In genomic region chr4:94454405-94454804, GRCh38 we compare ENCODE assay signal across 11 cellular contexts. TPM values are rescaled to one million over a fixed set of nuclear protein-coding genes. Genes with fewer than 3 reads are reported as not detected.
DNase-seq lines count a peak whose midpoint lies in the region; ATAC-seq and TF ChIP-seq lines count a peak whose summit lies in the region.
"Had no signal": no experiment of that assay in that cellular context is flagged by ENCODE, and none has a peak within 500 bp of the region (broad histone marks: within the 10 kb centered on the region; RNA-seq: fewer than 3 reads in every experiment).

No MANE protein-coding gene starts in this region.

- DNase-seq in GM23248: peak; percentile 59
- DNase-seq in WTC11 (ENCODE audit: low spot score): no peak
- DNase-seq in fibroblast of pulmonary artery (ENCODE audit: low read depth): no peak
- DNase-seq in renal cortical epithelial cell (ENCODE audit: low read depth): peak; percentile 70
- no peak for DNase-seq in CD8-positive, alpha-beta T cell
- DNase-seq: MM.1S; stimulated activated CD8-positive, alpha-beta memory T cell treated with anti-CD3 and anti-CD28 coated beads, Interleukin-4, amount 100 ng/mL, for 48 hours had no signal

- H3F3A ChIP-seq in GM23248 (ENCODE audit: insufficient read depth): peaks cover 43% of the 10 kb centered on the region

- H3K4me2 ChIP-seq in GM23248 (ENCODE audit: unreplicated experiment): peak overlapping the region; percentile 98

- TF ChIP-seq CTCF in WTC11 (IDR thresholded peaks at IDR 0.05) (no peak), fibroblast of pulmonary artery (IDR thresholded peaks at IDR 0.05; ENCODE audit: low read length, missing control alignments) (no peak)
- no peak for TF ChIP-seq CTCF in CD8-positive, alpha-beta T cell (IDR thresholded peaks at IDR 0.05)

- POLR2A ChIA-PET in WTC11 (lab: Charles Lee): no interaction called here
- POLR2A ChIA-PET in CD8-positive, alpha-beta T cell (lab: Charles Lee): interaction anchor here (0.7 kb wide), 1 partner anchor 1393 kb away, joined by 3 read pairs; no protein-coding TSS in a partner anchor

- H3K36me3 ChIP-seq in GM23248 (ENCODE audit: low read depth): peaks cover 20% of the 10 kb centered on the region
- H3K36me3 ChIP-seq in CD8-positive, alpha-beta T cell (ENCODE audit: insufficient read depth, low read length): no peaks in the 10 kb centered on the region

- WGBS in GM23248 (ENCODE audit: low coverage in 1 of 2, low lambda C conversion rate in 2 of 2, missing lambda C conversion rate in 2 of 2), 2 experiments: 33% methylated on average over 2 of the region's 2 CpGs

- peaks cover 47% of the 10 kb centered on the region for H3K4me1 Mint-ChIP-seq in WTC11
- H3K4me1 Mint-ChIP-seq in CD8-positive, alpha-beta T cell (ENCODE audit: low read depth): peaks cover 34% of the 10 kb centered on the region

- no peaks in the 10 kb centered on the region for H3K9me3 Mint-ChIP-seq in WTC11
- no peaks in the 10 kb centered on the region for H3K9me3 Mint-ChIP-seq in CD8-positive, alpha-beta T cell

- peak overlapping the region; percentile 86 for H3K27ac ChIP-seq in GM23248
- no peak overlapping the region for H3K27ac ChIP-seq in CD8-positive, alpha-beta T cell (ENCODE audit: low read depth, low read length)
- H3K27ac ChIP-seq: neutrophil had no signal

- H3K4me3 ChIP-seq in GM23248: peak overlapping the region; percentile 98
- peak overlapping the region; percentile 87 for H3K4me3 ChIP-seq in fibroblast of pulmonary artery (replicated peaks; ENCODE audit: low read depth, low read length)
- H3K4me3 ChIP-seq in CD8-positive, alpha-beta T cell (ENCODE audit: low read depth, low read length): no peak overlapping the region

- H3K36me3 Mint-ChIP-seq in WTC11: peaks cover 10% of the 10 kb centered on the region
- H3K36me3 Mint-ChIP-seq in CD8-positive, alpha-beta T cell: peaks cover 15% of the 10 kb centered on the region

- no peak overlapping the region for H3K4me3 Mint-ChIP-seq in WTC11
- no peak overlapping the region for H3K4me3 Mint-ChIP-seq in CD8-positive, alpha-beta T cell

- CTCF ChIA-PET in WTC11 (lab: Charles Lee): no interaction called here
- CTCF ChIA-PET in CD8-positive, alpha-beta T cell (lab: Charles Lee): no interaction called here

- H3K9me3 ChIP-seq in GM23248 (ENCODE audit: low read depth): no peaks in the 10 kb centered on the region
- no peaks in the 10 kb centered on the region for H3K9me3 ChIP-seq in CD8-positive, alpha-beta T cell (ENCODE audit: low read length)
- H3K9me3 ChIP-seq: neutrophil had no signal

- in situ Hi-C loops in GM23248 (cut with MboI): no loop called here

- H3K4me1 ChIP-seq in GM23248 (ENCODE audit: insufficient read depth): peaks cover 54% of the 10 kb centered on the region
- peaks cover 14% of the 10 kb centered on the region for H3K4me1 ChIP-seq in CD8-positive, alpha-beta T cell (ENCODE audit: insufficient read depth, low read length)

- H3K27me3 ChIP-seq in GM23248 (replicated peaks; ENCODE audit: insufficient read depth): no peaks in the 10 kb centered on the region
- no peaks in the 10 kb centered on the region for H3K27me3 ChIP-seq in CD8-positive, alpha-beta T cell (ENCODE audit: insufficient read depth, low read length)

- intact Hi-C loops in CD8-positive, alpha-beta T cell (cut with DNase I, micrococcal nuclease): loop anchor here in 1 of 2 experiments (5.0 kb wide), 1 partner anchor 47 kb away; no protein-coding TSS in a partner anchor

- H3K9me2 ChIP-seq in GM23248 (ENCODE audit: insufficient read depth): no peaks in the 10 kb centered on the region

- no peak overlapping the region for H2AFZ ChIP-seq in GM23248

- H3K27me3 Mint-ChIP-seq in WTC11 (ENCODE audit: low read depth): peaks cover 9% of the 10 kb centered on the region
- H3K27me3 Mint-ChIP-seq in CD8-positive, alpha-beta T cell (ENCODE audit: low read depth): no peaks in the 10 kb centered on the region

- H3K79me2 ChIP-seq in GM23248 (ENCODE audit: insufficient read depth): peaks cover 80% of the 10 kb centered on the region

- no peak for ATAC-seq in WTC11
- no peak for ATAC-seq in CD8-positive, alpha-beta T cell
- no peak for ATAC-seq in GM19351 (IDR thresholded peaks at IDR 0.05; ENCODE audit: unreplicated experiment)
- no peak for ATAC-seq in HG03457 (IDR thresholded peaks at IDR 0.05; ENCODE audit: unreplicated experiment)
- no peak for ATAC-seq in GM18519 (IDR thresholded peaks at IDR 0.05; ENCODE audit: low FRiP score, unreplicated experiment)

- peak overlapping the region; percentile 34; the same call in 1 of the 2 replicates for H3K27ac Mint-ChIP-seq in WTC11
- no peak overlapping the region for H3K27ac Mint-ChIP-seq in CD8-positive, alpha-beta T cell

- H3K9ac ChIP-seq in GM23248: peak overlapping the region; percentile 92

- peaks cover 5% of the 10 kb centered on the region; the same call in 1 of the 2 replicates for H4K20me1 ChIP-seq in GM23248 (ENCODE audit: insufficient read depth)

TF ChIP-seq in WTC11, 78 proteins besides CTCF, POLR2A, EP300 and RAD21 (continues in another document):
- TF ChIP-seq JUN (CRISPR knock-in tag; IDR thresholded peaks at IDR 0.05): no peak
- no peak for TF ChIP-seq PRDM15 (CRISPR knock-in tag; IDR thresholded peaks at IDR 0.05)
- no peak for TF ChIP-seq E2F5 (CRISPR knock-in tag; IDR thresholded peaks at IDR 0.05)
- no peak for TF ChIP-seq ATF3 (CRISPR knock-in tag; conservative IDR thresholded peaks at IDR 0.05)
- no peak for TF ChIP-seq ESRRA (CRISPR knock-in tag; IDR thresholded peaks at IDR 0.05; ENCODE audit: borderline replicate concordance)
- no peak for TF ChIP-seq SOX15 (CRISPR knock-in tag; IDR thresholded peaks at IDR 0.05)
- TF ChIP-seq ZNF219 (CRISPR knock-in tag; IDR thresholded peaks at IDR 0.05; ENCODE audit: borderline replicate concordance): no peak
- TF ChIP-seq HMGXB4 (CRISPR knock-in tag; IDR thresholded peaks at IDR 0.05): no peak
- TF ChIP-seq ERG (CRISPR knock-in tag; IDR thresholded peaks at IDR 0.05): no peak

RNA-seq across cellular contexts. Expression of gene PDLIM5, which starts 2.7 kb away (rescaled TPM):
- total RNA-seq in GM23248 (2014; rRNA removed; shearing (Covaris generic)): 115 and 185 TPM in 2 replicates
- polyA plus RNA-seq in GM23248 (2016; fragmentation: Nextera tagmentation; extraction: Ambion mirVana): 147 and 149 TPM in 2 replicates
- total RNA-seq in WTC11 (2021) (46.3 to 52.0 TPM (median 51.5 TPM) in 3 replicates), renal cortical epithelial cell (58.0 and 96.0 TPM in 2 replicates)
- total RNA-seq in CD8-positive, alpha-beta T cell: 10 to 100 TPM; 21.6 to 22.9 TPM

Comparison
In these comparisons a context has a peak if more than half of its experiments do, and no peak if none do; other contexts are left out.
1. DNase-seq: peak in GM23248 (single experiment) and renal cortical epithelial cell (single experiment); none in WTC11 (single experiment), fibroblast of pulmonary artery (single experiment) and CD8-positive, alpha-beta T cell (0 of 7).